In genomic region chr7:5831196-5831595, GRCh38 we compare ENCODE assay signal across 18 cellular contexts. TPM values are rescaled to one million over a fixed set of nuclear protein-coding genes. Genes with fewer than 3 reads are reported as not detected.
DNase-seq lines count a peak whose midpoint lies in the region; ATAC-seq and TF ChIP-seq lines count a peak whose summit lies in the region.
"Had no signal": no experiment of that assay in that cellular context is flagged by ENCODE, and none has a peak within 500 bp of the region (broad histone marks: within the 10 kb centered on the region; RNA-seq: fewer than 3 reads in every experiment).

No MANE protein-coding gene starts in this region.

- H3K4me3 Mint-ChIP-seq in activated T-helper 2 cell treated with anti-CD3 and anti-CD28 coated beads, Interferon-gamma antibody, Interleukin-2, Interleukin-4, amounts not matched to agents 10 μg/mL and 5 μg/mL and 100 μg/mL, durations not matched to agents 14 hours and 24 hours and 36 hours (ENCODE audit: low read depth), result no peak overlapping the region
- H3K4me3 Mint-ChIP-seq: activated naive CD4-positive, alpha-beta T cell treated with anti-CD3 and anti-CD28 coated beads for 36 hours; stimulated activated naive B cell treated with anti-CD40 and anti-IgM and Interleukin-4, amounts not matched to agents 10 μg/mL and 1 μg/mL and 100 μg/mL, for 72 hours had no signal

- H3K27me3 Mint-ChIP-seq in activated T-helper 2 cell treated with anti-CD3 and anti-CD28 coated beads, Interferon-gamma antibody, Interleukin-2, Interleukin-4, amounts not matched to agents 10 μg/mL and 5 μg/mL and 100 μg/mL, durations not matched to agents 14 hours and 24 hours and 36 hours (ENCODE audit: low read depth), result no peaks in the 10 kb centered on the region
- H3K27me3 Mint-ChIP-seq: stimulated activated naive B cell treated with anti-CD40 and anti-IgM and Interleukin-4, amounts not matched to agents 10 μg/mL and 1 μg/mL and 100 μg/mL, for 72 hours had no signal

- no peak for TF ChIP-seq CTCF in HEK293 (tag by site-specific recombination; IDR thresholded peaks at IDR 0.05)
- TF ChIP-seq CTCF in tibial artery (IDR thresholded peaks at IDR 0.05), result no peak

- CTCF ChIA-PET in HEK293 (lab: Yijun Ruan, JAX), result interaction anchor here (0.6 to 0.7 kb wide), 2 partner anchors 106 to 478 kb away, joined by 3 to 6 read pairs; no protein-coding TSS in a partner anchor

- no peaks in the 10 kb centered on the region for H3K36me3 Mint-ChIP-seq in activated T-helper 2 cell treated with anti-CD3 and anti-CD28 coated beads, Interferon-gamma antibody, Interleukin-2, Interleukin-4, amounts not matched to agents 10 μg/mL and 5 μg/mL and 100 μg/mL, durations not matched to agents 14 hours and 24 hours and 36 hours (ENCODE audit: low read depth)
- H3K36me3 Mint-ChIP-seq: stimulated activated naive B cell treated with anti-CD40 and anti-IgM and Interleukin-4, amounts not matched to agents 10 μg/mL and 1 μg/mL and 100 μg/mL, for 72 hours had no signal

- H3K9me3 Mint-ChIP-seq in activated T-helper 2 cell treated with anti-CD3 and anti-CD28 coated beads, Interferon-gamma antibody, Interleukin-2, Interleukin-4, amounts not matched to agents 10 μg/mL and 5 μg/mL and 100 μg/mL, durations not matched to agents 14 hours and 24 hours and 36 hours, result no peaks in the 10 kb centered on the region
- H3K9me3 Mint-ChIP-seq: activated naive CD4-positive, alpha-beta T cell treated with anti-CD3 and anti-CD28 coated beads for 36 hours; stimulated activated naive B cell treated with anti-CD40 and anti-IgM and Interleukin-4, amounts not matched to agents 10 μg/mL and 1 μg/mL and 100 μg/mL, for 72 hours had no signal

- DNase-seq in retina (peak; percentile 82), tibial artery (no peak)
- DNase-seq in activated T-helper 2 cell treated with anti-CD3 and anti-CD28 coated beads, Interferon-gamma antibody, Interleukin-2, Interleukin-4, amounts not matched to agents 10 μg/mL and 5 μg/mL and 100 μg/mL, durations not matched to agents 14 hours and 24 hours and 36 hours (ENCODE audit: low spot score), result no peak
- DNase-seq: activated CD8-positive, alpha-beta memory T cell treated with anti-CD3 and anti-CD28 coated beads for 24 hours; activated naive CD4-positive, alpha-beta T cell treated with anti-CD3 and anti-CD28 coated beads for 36 hours; COR-L47; mucosa of descending colon; NCI-H1694; SHP77; stimulated activated naive B cell treated with anti-CD40 and anti-IgM and Interleukin-4, amounts not matched to agents 10 μg/mL and 1 μg/mL and 100 μg/mL, for 72 hours had no signal

- ATAC-seq in HG03354 (IDR thresholded peaks at IDR 0.05; ENCODE audit: poor library complexity, severe bottlenecking, unreplicated experiment), result no peak
- ATAC-seq: esophagus mucosa; mucosa of descending colon; stimulated activated naive B cell treated with anti-CD40 and anti-IgM and Interleukin-4, amounts not matched to agents 10 μg/mL and 1 μg/mL and 100 μg/mL, for 72 hours had no signal

- H3K36me3 ChIP-seq in HEK293 (ENCODE audit: control insufficient read depth in 2 of 2, insufficient read depth in 1 of 2, low read length in 2 of 2) (no peaks in the 10 kb centered on the region), iPS-20b (ENCODE audit: insufficient read depth, low read depth, low read length) (no peaks in the 10 kb centered on the region), tibial artery (no peaks in the 10 kb centered on the region)
- H3K36me3 ChIP-seq: HAP-1 had no signal

- no peak overlapping the region for H3K4me3 ChIP-seq in HEK293 (ENCODE audit: low read depth, low read length)
- H3K4me3 ChIP-seq in iPS-20b (ENCODE audit: low read length), result no peak overlapping the region
- H3K4me3 ChIP-seq in tibial artery, result no peak overlapping the region
- H3K4me3 ChIP-seq: HAP-1, mucosa of descending colon had no signal

- H3K4me1 ChIP-seq in HEK293 (ENCODE audit: control insufficient read depth, insufficient read depth, low read length) (no peaks in the 10 kb centered on the region), iPS-20b (ENCODE audit: insufficient read depth, low read length) (no peaks in the 10 kb centered on the region; the same call in 1 of the 2 replicates), tibial artery (no peaks in the 10 kb centered on the region)
- H3K4me1 ChIP-seq: HAP-1 had no signal

- H3K27ac ChIP-seq in HEK293 (ENCODE audit: extremely low read depth, low read depth, low read length) (no peak overlapping the region), angular gyrus (ENCODE audit: low read depth, low read length) (peak overlapping the region; percentile 18), iPS-20b (ENCODE audit: low read length) (no peak overlapping the region), tibial artery (no peak overlapping the region)
- H3K27ac ChIP-seq: HL-60 had no signal

- H3K4me1 Mint-ChIP-seq in activated T-helper 2 cell treated with anti-CD3 and anti-CD28 coated beads, Interferon-gamma antibody, Interleukin-2, Interleukin-4, amounts not matched to agents 10 μg/mL and 5 μg/mL and 100 μg/mL, durations not matched to agents 14 hours and 24 hours and 36 hours (ENCODE audit: low read depth), result peaks cover 10% of the 10 kb centered on the region

- POLR2A ChIA-PET in HEK293 (lab: Yijun Ruan, JAX), result no interaction called here

- intact Hi-C loops in activated T-helper 2 cell treated with anti-CD3 and anti-CD28 coated beads, Interferon-gamma antibody, Interleukin-2, Interleukin-4, amounts not matched to agents 10 μg/mL and 5 μg/mL and 100 μg/mL, durations not matched to agents 14 hours and 24 hours and 36 hours (cut with micrococcal nuclease), result no loop called here
- intact Hi-C loops in tibial artery (cut with DNase I; ENCODE audit: low total_unique reads), result no loop called here

- H3K27me3 ChIP-seq in iPS-20b (ENCODE audit: insufficient read depth, low read length), result no peaks in the 10 kb centered on the region
- H3K27me3 ChIP-seq in tibial artery, result no peaks in the 10 kb centered on the region

- 0 out of 2 replicates have a peak overlapping the region, but pooled peaks have one; percentile 23 for H3K9ac ChIP-seq in iPS-20b (ENCODE audit: low read depth, low read length)

- no peak overlapping the region for H3K27ac Mint-ChIP-seq in activated T-helper 2 cell treated with anti-CD3 and anti-CD28 coated beads, Interferon-gamma antibody, Interleukin-2, Interleukin-4, amounts not matched to agents 10 μg/mL and 5 μg/mL and 100 μg/mL, durations not matched to agents 14 hours and 24 hours and 36 hours
- H3K27ac Mint-ChIP-seq: activated naive CD4-positive, alpha-beta T cell treated with anti-CD3 and anti-CD28 coated beads for 36 hours; stimulated activated naive B cell treated with anti-CD40 and anti-IgM and Interleukin-4, amounts not matched to agents 10 μg/mL and 1 μg/mL and 100 μg/mL, for 72 hours had no signal

- no peaks in the 10 kb centered on the region for H3K9me3 ChIP-seq in HEK293 (ENCODE audit: control insufficient read depth, insufficient read depth, low read depth, low read length)
- no peaks in the 10 kb centered on the region for H3K9me3 ChIP-seq in iPS-20b (ENCODE audit: insufficient read depth, low read depth, low read length)
- H3K9me3 ChIP-seq in tibial artery, result no peaks in the 10 kb centered on the region
- H3K9me3 ChIP-seq: HAP-1, mucosa of descending colon had no signal

TF ChIP-seq in HEK293, 187 proteins besides CTCF, POLR2A, EP300 and RAD21:
- TF ChIP-seq EGR2 (tag by site-specific recombination; IDR thresholded peaks at IDR 0.05; ENCODE audit: low read depth), result 0 out of 2 replicates have a peak, but pooled peaks have one; percentile 13
- no peak for TF ChIP-seq PRDM10 (tag by site-specific recombination; IDR thresholded peaks at IDR 0.05)
- 0 out of 2 replicates have a peak, but pooled peaks have one; percentile 22 for TF ChIP-seq ZFHX2 (tag by site-specific recombination; conservative IDR thresholded peaks at IDR 0.05)
TF ChIP-seq in HEK293: peak in this region for 2.

RNA-seq across cellular contexts. Expression of gene OCM, which starts 49.4 kb away (rescaled TPM):
- total RNA-seq in activated T-helper 2 cell treated with anti-CD3 and anti-CD28 coated beads, Interferon-gamma antibody, Interleukin-2, Interleukin-4, amounts not matched to agents 10 μg/mL and 5 μg/mL and 100 μg/mL, durations not matched to agents 14 hours and 24 hours and 36 hours, result not detected in 2 replicates
- total RNA-seq: activated naive CD4-positive, alpha-beta T cell treated with anti-CD3 and anti-CD28 coated beads for 36 hours; esophagus mucosa; renal cortical epithelial cell had no signal

RNA-seq across cellular contexts. Expression of gene RNF216, which starts 49.7 kb away (rescaled TPM):
- total RNA-seq in activated T-helper 2 cell treated with anti-CD3 and anti-CD28 coated beads, Interferon-gamma antibody, Interleukin-2, Interleukin-4, amounts not matched to agents 10 μg/mL and 5 μg/mL and 100 μg/mL, durations not matched to agents 14 hours and 24 hours and 36 hours, result 40.1 and 42.1 TPM in 2 replicates
